Comparison of ENCODE assay signal across 1 cellular context in the genomic region with DNA sequence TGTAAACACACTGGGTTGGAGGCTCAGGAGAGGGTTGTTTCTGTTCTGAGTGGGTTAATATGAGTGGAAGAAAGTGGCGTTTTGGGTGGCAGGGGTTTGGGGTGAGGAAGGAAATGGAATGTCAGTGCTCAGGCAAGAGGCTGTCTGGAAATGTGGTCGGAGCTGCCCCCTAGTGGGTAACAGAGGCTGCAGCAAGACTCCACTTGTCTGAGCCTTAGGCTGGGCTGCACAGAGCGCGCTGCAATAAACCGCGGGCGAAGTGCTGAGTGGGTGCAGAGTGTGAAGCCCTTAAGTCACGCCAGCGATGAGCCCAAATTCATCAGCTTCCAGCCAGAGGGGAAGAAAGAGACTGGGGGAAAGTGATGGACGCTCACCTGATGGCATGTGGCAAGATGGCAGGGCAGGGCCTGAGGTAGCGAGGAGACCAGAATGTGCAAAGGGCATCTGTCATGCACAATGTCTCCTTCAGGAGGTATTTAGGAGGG.
TF ChIP-seq lines count a peak whose summit lies in the region.

No MANE protein-coding gene starts in this region.

TF ChIP-seq in HepG2, 621 proteins besides CTCF, POLR2A, EP300 and RAD21 (continued from another document and continues in another):
- TF ChIP-seq, protein P1, sequence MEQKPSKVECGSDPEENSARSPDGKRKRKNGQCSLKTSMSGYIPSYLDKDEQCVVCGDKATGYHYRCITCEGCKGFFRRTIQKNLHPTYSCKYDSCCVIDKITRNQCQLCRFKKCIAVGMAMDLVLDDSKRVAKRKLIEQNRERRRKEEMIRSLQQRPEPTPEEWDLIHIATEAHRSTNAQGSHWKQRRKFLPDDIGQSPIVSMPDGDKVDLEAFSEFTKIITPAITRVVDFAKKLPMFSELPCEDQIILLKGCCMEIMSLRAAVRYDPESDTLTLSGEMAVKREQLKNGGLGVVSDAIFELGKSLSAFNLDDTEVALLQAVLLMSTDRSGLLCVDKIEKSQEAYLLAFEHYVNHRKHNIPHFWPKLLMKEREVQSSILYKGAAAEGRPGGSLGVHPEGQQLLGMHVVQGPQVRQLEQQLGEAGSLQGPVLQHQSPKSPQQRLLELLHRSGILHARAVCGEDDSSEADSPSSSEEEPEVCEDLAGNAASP (CRISPR knock-in tag; IDR thresholded peaks at IDR 0.05; ENCODE audit: borderline replicate concordance) = peak; percentile 37; the same call in 1 of the 2 replicates
- TF ChIP-seq ZKSCAN5 (CRISPR knock-in tag; IDR thresholded peaks at IDR 0.05) (0 out of 2 replicates have a peak, but pooled peaks have one; percentile 14), PLRG1 (conservative IDR thresholded peaks at IDR 0.05) (no peak), ZGPAT (CRISPR knock-in tag; IDR thresholded peaks at IDR 0.05) (no peak), SIN3B (IDR thresholded peaks at IDR 0.05; ENCODE audit: low read length) (no peak), ZNF292 (CRISPR knock-in tag; IDR thresholded peaks at IDR 0.05; ENCODE audit: borderline replicate concordance, low read depth) (no peak), RNF2 (conservative IDR thresholded peaks at IDR 0.05; ENCODE audit: low read depth) (no peak), ZMAT3 (CRISPR knock-in tag; conservative IDR thresholded peaks at IDR 0.05) (no peak), ZNF468 (CRISPR knock-in tag; IDR thresholded peaks at IDR 0.05) (no peak), YEATS2 (CRISPR knock-in tag; IDR thresholded peaks at IDR 0.05; ENCODE audit: borderline replicate concordance) (peak; percentile 33; the same call in 1 of the 2 replicates), ZMYM4 (CRISPR knock-in tag; IDR thresholded peaks at IDR 0.05) (no peak), ZNF136 (CRISPR knock-in tag; IDR thresholded peaks at IDR 0.05; ENCODE audit: low read depth) (no peak), ZFP36 (IDR thresholded peaks at IDR 0.05; ENCODE audit: borderline replicate concordance, low read depth, low read length, partially characterized antibody) (no peak), PHB2 (IDR thresholded peaks at IDR 0.05; ENCODE audit: partially characterized antibody) (no peak), SRF (IDR thresholded peaks at IDR 0.05; ENCODE audit: low read depth, low read length) (no peak), LCORL (IDR thresholded peaks at IDR 0.05) (0 out of 2 replicates have a peak, but pooled peaks have one; percentile 25), LCORL (CRISPR knock-in tag; IDR thresholded peaks at IDR 0.05) (no peak), MIER3 (CRISPR knock-in tag; IDR thresholded peaks at IDR 0.05; ENCODE audit: borderline replicate concordance) (no peak), HNRNPH1 (optimal IDR thresholded peaks at IDR 0.05; ENCODE audit: low read depth, low read length) (no peak), ZNF496 (CRISPR knock-in tag; IDR thresholded peaks at IDR 0.05; ENCODE audit: insufficient replicate concordance) (no peak), ZNF687 (CRISPR knock-in tag; IDR thresholded peaks at IDR 0.05) (peak; percentile 47), GFI1 (CRISPR knock-in tag; IDR thresholded peaks at IDR 0.05; ENCODE audit: borderline replicate concordance) (no peak), SMAD3 (CRISPR knock-in tag; IDR thresholded peaks at IDR 0.05) (0 out of 2 replicates have a peak, but pooled peaks have one; percentile 38), ZNF282 (IDR thresholded peaks at IDR 0.05; ENCODE audit: partially characterized antibody) (no peak), ZFP62 (CRISPR knock-in tag; IDR thresholded peaks at IDR 0.05) (no peak), ZNF839 (CRISPR knock-in tag; IDR thresholded peaks at IDR 0.05; ENCODE audit: borderline replicate concordance) (no peak), ZNF572 (CRISPR knock-in tag; IDR thresholded peaks at IDR 0.05) (peak; percentile 67; the same call in 1 of the 2 replicates), DNMT1 (CRISPR knock-in tag; IDR thresholded peaks at IDR 0.05) (no peak), KDM2A (CRISPR knock-in tag; IDR thresholded peaks at IDR 0.05; ENCODE audit: borderline replicate concordance, low read depth) (peak; percentile 30; the same call in 1 of the 2 replicates), U2AF2 (IDR thresholded peaks at IDR 0.05; ENCODE audit: low read depth, low read length) (no peak), ZKSCAN1 (IDR thresholded peaks at IDR 0.05; ENCODE audit: low read length) (no peak), ZSCAN21 (CRISPR knock-in tag; IDR thresholded peaks at IDR 0.05; ENCODE audit: borderline replicate concordance) (no peak), ZNF343 (CRISPR knock-in tag; IDR thresholded peaks at IDR 0.05) (no peak), KLF16 (CRISPR knock-in tag; IDR thresholded peaks at IDR 0.05) (no peak), ZFP90 (CRISPR knock-in tag; IDR thresholded peaks at IDR 0.05; ENCODE audit: borderline replicate concordance) (no peak), SAP130 (CRISPR knock-in tag; IDR thresholded peaks at IDR 0.05; ENCODE audit: low read depth) (no peak), ZFP36L1 (CRISPR knock-in tag; IDR thresholded peaks at IDR 0.05) (no peak), STAT6 (CRISPR knock-in tag; IDR thresholded peaks at IDR 0.05; ENCODE audit: borderline replicate concordance) (no peak), EED (CRISPR knock-in tag; IDR thresholded peaks at IDR 0.05) (no peak), CREB3 (CRISPR knock-in tag; IDR thresholded peaks at IDR 0.05) (no peak), ZNF501 (CRISPR knock-in tag; IDR thresholded peaks at IDR 0.05) (peak; percentile 70; the same call in 1 of the 2 replicates), MEIS1 (CRISPR knock-in tag; IDR thresholded peaks at IDR 0.05; ENCODE audit: borderline replicate concordance) (peak; percentile 58; the same call in 1 of the 2 replicates), DMAP1 (CRISPR knock-in tag; IDR thresholded peaks at IDR 0.05) (no peak)
- TF ChIP-seq, protein P2, sequence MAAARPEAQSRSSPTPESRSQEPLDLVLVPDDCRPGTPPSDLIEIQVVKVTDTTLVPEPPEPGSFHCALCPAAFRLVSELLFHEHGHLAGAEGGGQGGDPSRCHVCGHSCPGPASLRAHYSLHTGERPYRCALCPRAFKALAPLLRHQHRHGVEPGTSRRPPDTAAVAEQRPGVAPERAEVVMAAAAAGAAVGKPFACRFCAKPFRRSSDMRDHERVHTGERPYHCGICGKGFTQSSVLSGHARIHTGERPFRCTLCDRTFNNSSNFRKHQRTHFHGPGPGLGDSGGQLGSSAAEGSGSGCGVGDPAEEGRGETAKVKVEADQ (CRISPR knock-in tag; IDR thresholded peaks at IDR 0.05; ENCODE audit: borderline replicate concordance) = no peak
- TF ChIP-seq, protein P3, sequence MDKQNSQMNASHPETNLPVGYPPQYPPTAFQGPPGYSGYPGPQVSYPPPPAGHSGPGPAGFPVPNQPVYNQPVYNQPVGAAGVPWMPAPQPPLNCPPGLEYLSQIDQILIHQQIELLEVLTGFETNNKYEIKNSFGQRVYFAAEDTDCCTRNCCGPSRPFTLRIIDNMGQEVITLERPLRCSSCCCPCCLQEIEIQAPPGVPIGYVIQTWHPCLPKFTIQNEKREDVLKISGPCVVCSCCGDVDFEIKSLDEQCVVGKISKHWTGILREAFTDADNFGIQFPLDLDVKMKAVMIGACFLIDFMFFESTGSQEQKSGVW (CRISPR knock-in tag; IDR thresholded peaks at IDR 0.05; ENCODE audit: borderline replicate concordance) = no peak
- TF ChIP-seq, protein P4, sequence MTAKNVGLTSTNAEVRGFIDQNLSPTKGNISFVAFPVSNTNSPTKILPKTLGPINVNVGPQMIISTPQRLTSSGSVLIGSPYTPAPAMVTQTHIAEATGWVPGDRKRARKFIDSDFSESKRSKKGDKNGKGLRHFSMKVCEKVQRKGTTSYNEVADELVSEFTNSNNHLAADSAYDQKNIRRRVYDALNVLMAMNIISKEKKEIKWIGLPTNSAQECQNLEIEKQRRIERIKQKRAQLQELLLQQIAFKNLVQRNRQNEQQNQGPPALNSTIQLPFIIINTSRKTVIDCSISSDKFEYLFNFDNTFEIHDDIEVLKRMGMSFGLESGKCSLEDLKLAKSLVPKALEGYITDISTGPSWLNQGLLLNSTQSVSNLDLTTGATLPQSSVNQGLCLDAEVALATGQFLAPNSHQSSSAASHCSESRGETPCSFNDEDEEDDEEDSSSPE (CRISPR knock-in tag; IDR thresholded peaks at IDR 0.05) = no peak
- TF ChIP-seq, protein P5, sequence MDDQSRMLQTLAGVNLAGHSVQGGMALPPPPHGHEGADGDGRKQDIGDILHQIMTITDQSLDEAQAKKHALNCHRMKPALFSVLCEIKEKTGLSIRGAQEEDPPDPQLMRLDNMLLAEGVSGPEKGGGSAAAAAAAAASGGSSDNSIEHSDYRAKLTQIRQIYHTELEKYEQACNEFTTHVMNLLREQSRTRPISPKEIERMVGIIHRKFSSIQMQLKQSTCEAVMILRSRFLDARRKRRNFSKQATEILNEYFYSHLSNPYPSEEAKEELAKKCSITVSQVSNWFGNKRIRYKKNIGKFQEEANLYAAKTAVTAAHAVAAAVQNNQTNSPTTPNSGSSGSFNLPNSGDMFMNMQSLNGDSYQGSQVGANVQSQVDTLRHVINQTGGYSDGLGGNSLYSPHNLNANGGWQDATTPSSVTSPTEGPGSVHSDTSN (CRISPR knock-in tag; IDR thresholded peaks at IDR 0.05; ENCODE audit: borderline replicate concordance) = no peak
- TF ChIP-seq, protein P6, sequence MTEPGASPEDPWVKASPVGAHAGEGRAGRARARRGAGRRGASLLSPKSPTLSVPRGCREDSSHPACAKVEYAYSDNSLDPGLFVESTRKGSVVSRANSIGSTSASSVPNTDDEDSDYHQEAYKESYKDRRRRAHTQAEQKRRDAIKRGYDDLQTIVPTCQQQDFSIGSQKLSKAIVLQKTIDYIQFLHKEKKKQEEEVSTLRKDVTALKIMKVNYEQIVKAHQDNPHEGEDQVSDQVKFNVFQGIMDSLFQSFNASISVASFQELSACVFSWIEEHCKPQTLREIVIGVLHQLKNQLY (CRISPR knock-in tag; IDR thresholded peaks at IDR 0.05) = no peak
- TF ChIP-seq, protein P7, sequence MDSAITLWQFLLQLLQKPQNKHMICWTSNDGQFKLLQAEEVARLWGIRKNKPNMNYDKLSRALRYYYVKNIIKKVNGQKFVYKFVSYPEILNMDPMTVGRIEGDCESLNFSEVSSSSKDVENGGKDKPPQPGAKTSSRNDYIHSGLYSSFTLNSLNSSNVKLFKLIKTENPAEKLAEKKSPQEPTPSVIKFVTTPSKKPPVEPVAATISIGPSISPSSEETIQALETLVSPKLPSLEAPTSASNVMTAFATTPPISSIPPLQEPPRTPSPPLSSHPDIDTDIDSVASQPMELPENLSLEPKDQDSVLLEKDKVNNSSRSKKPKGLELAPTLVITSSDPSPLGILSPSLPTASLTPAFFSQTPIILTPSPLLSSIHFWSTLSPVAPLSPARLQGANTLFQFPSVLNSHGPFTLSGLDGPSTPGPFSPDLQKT (CRISPR knock-in tag; IDR thresholded peaks at IDR 0.05; ENCODE audit: borderline replicate concordance) = no peak
